8 cellular contexts compared by ENCODE assay signal in the genomic region with DNA sequence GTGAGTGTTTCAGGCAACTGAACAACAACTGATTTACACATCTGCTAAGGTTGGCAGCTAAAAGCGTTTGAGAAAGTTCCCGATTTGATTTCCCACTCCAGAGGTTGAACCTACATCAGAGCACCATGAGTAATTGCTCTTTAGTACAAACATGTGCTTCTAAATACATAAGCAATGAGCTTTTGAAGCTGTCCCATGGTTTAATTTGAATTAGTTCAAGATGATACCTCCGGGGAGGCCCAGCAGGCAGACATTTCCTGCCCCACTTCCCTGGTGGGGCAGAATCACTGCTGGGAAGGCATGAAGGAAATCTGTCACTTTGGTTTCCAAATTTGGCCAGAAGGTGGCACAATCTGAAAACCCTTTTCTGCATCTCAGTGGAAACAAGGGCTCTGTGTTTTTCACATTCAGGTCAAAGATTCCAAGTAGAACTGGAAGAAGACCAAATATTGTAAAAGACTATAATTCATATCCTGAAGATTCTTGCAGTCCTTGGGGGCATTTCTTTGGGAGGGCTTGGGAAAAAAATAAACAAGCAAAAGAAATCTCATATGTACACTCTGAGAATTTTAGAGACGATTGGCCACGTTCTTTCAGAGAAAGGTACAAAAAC.
DNase-seq lines count a peak whose midpoint lies in the region; ATAC-seq, FAIRE-seq and TF ChIP-seq lines count a peak whose summit lies in the region.

No MANE protein-coding gene starts in this region.

- no peak overlapping the region for H3K4me3 ChIP-seq in fibroblast of villous mesenchyme (ENCODE audit: low read depth, low read length)

- no peak for TF ChIP-seq POLR2A in GM12892 (IDR thresholded peaks at IDR 0.05; ENCODE audit: low read depth, low read length)

- peaks cover 6% of the 10 kb centered on the region for H3K27me3 Mint-ChIP-seq in nephron progenitor cell (ENCODE audit: low read depth, poor library complexity)

- peak; percentile 76 for TF ChIP-seq CTCF in fibroblast of villous mesenchyme (IDR thresholded peaks at IDR 0.05; ENCODE audit: insufficient read depth, low read depth, low read length)
- TF ChIP-seq CTCF in nephron progenitor cell (IDR thresholded peaks at IDR 0.05) = peak; percentile 74

- H3K4me1 Mint-ChIP-seq in nephron progenitor cell = peaks cover 23% of the 10 kb centered on the region

- no peak overlapping the region for H3K27ac Mint-ChIP-seq in nephron progenitor cell

- H3K4me3 Mint-ChIP-seq in nephron progenitor cell = no peak overlapping the region

- peak; percentile 80 for DNase-seq in Ammon's horn (ENCODE audit: low spot score)
- DNase-seq in GM12892 (ENCODE audit: insufficient read length) = no peak
- DNase-seq in NCI-H1930 (lab: John Stamatoyannopoulos, UW) = peak; percentile 33 to 41
- DNase-seq in activated CD4-positive, alpha-beta T cell treated with anti-CD3 and anti-CD28 coated beads for 48 hours = peak; percentile 18
- DNase-seq in fibroblast of villous mesenchyme (ENCODE audit: low read depth) = peak; percentile 83
- DNase-seq in nephron progenitor cell = peak; percentile 45
- no peak for DNase-seq in GF-D8 (lab: John Stamatoyannopoulos, UW)

- no peak for ATAC-seq in HG02885 (IDR thresholded peaks at IDR 0.05; ENCODE audit: poor library complexity, unreplicated experiment)

- no peaks in the 10 kb centered on the region for H3K36me3 Mint-ChIP-seq in nephron progenitor cell (ENCODE audit: low read depth)

- peak; percentile 76 for FAIRE-seq in GM12892 (lab: Jason Lieb, UNC)

- peaks cover 7% of the 10 kb centered on the region for H3K9me3 Mint-ChIP-seq in nephron progenitor cell

Comparison
In these comparisons a context has a peak if more than half of its experiments do, and no peak if none do; other contexts are left out.
1. DNase-seq: peak in Ammon's horn (single experiment), NCI-H1930 (2 of 2), activated CD4-positive, alpha-beta T cell treated with anti-CD3 and anti-CD28 coated beads for 48 hours (single experiment), fibroblast of villous mesenchyme (single experiment) and nephron progenitor cell (single experiment); none in GM12892 (single experiment) and GF-D8 (single experiment).